In genomic region chr6:12608016-12608860, GRCh38 we compare ENCODE assay signal across 8 cellular contexts.
DNase-seq lines count a peak whose midpoint lies in the region; ATAC-seq and TF ChIP-seq lines count a peak whose summit lies in the region.

No MANE protein-coding gene starts in this region.

- H3K4me3 ChIP-seq in naive thymus-derived CD4-positive, alpha-beta T cell (ENCODE audit: low read length): no peak overlapping the region
- H3K4me3 ChIP-seq in SJCRH30 (no peak overlapping the region), gastrocnemius medialis (no peak overlapping the region)

- TF ChIP-seq POLR2A in gastrocnemius medialis (IDR thresholded peaks at IDR 0.05): no peak

- in situ Hi-C loops in gastrocnemius medialis (cut with MboI; ENCODE audit: low sequenced_read_pairs in 4 of 4): loop anchor here in 3 of 4 donors (10.0 to 25.0 kb wide), 3 partner anchors 296 to 953 kb away; no protein-coding TSS in a partner anchor

- CTCF ChIA-PET in naive thymus-derived CD4-positive, alpha-beta T cell (lab: Charles Lee): interaction anchor here (1.2 kb wide), 1 partner anchor 952 kb away, joined by 5 read pairs; no protein-coding TSS in a partner anchor

- peaks cover 0 to 12% (median 0%) of the 10 kb centered on the region in 7 donors for H3K4me1 Mint-ChIP-seq in naive thymus-derived CD4-positive, alpha-beta T cell

- no peaks in the 10 kb centered on the region for H3K27me3 ChIP-seq in naive thymus-derived CD4-positive, alpha-beta T cell (ENCODE audit: control insufficient read depth in 2 of 2, insufficient read depth in 2 of 2, low read length in 2 of 2)
- no peaks in the 10 kb centered on the region for H3K27me3 ChIP-seq in SJCRH30
- H3K27me3 ChIP-seq in gastrocnemius medialis: no peaks in the 10 kb centered on the region

- TF ChIP-seq CTCF in gastrocnemius medialis (IDR thresholded peaks at IDR 0.05 in 4 of 5, conservative IDR thresholded peaks at IDR 0.05 in 1 of 5): no peak

- peaks cover 0 to 45% (median 37%) of the 10 kb centered on the region in 5 donors for H3K27me3 Mint-ChIP-seq in naive thymus-derived CD4-positive, alpha-beta T cell

- POLR2A ChIA-PET in naive thymus-derived CD4-positive, alpha-beta T cell (lab: Charles Lee): no interaction called here

- H3K27ac Mint-ChIP-seq in naive thymus-derived CD4-positive, alpha-beta T cell: no peak overlapping the region

- intact Hi-C loops in naive thymus-derived CD4-positive, alpha-beta T cell (cut with micrococcal nuclease): loop anchor here in 1 of 2 donors (5.0 kb wide), 2 partner anchors 316 to 456 kb away; partner anchors contain the start of gene EDN1
- intact Hi-C loops in gastrocnemius medialis (cut with DNase I; ENCODE audit: low total_unique reads): loop anchor here (10.0 kb wide), 2 partner anchors 313 to 1023 kb away; partner anchors contain the start of gene EDN1

- peak; percentile 63 for DNase-seq in NOMO-1 treated with dmso at 0.1 percent for 144 hours (lab: John Stamatoyannopoulos, UW; ENCODE audit: unreplicated experiment)
- DNase-seq in naive thymus-derived CD4-positive, alpha-beta T cell: no peak
- DNase-seq in SJCRH30: no peak
- no peak for DNase-seq in NCI-H748 treated with DMSO at 0.1 percent for 48 hours (lab: John Stamatoyannopoulos, UW)
- no peak for DNase-seq in amygdala (lab: John Stamatoyannopoulos, UW)
- no peak for DNase-seq in gastrocnemius medialis

- no peaks in the 10 kb centered on the region for H3K9me3 ChIP-seq in naive thymus-derived CD4-positive, alpha-beta T cell (ENCODE audit: control insufficient read depth in 2 of 3, low read length in 3 of 3)
- H3K9me3 ChIP-seq in SJCRH30 (replicated peaks): no peaks in the 10 kb centered on the region
- no peaks in the 10 kb centered on the region for H3K9me3 ChIP-seq in gastrocnemius medialis

- H3K4me1 ChIP-seq in naive thymus-derived CD4-positive, alpha-beta T cell (ENCODE audit: control insufficient read depth in 2 of 2, insufficient read depth in 2 of 2, low read length in 2 of 2): no peaks in the 10 kb centered on the region
- no peaks in the 10 kb centered on the region for H3K4me1 ChIP-seq in SJCRH30
- no peaks in the 10 kb centered on the region for H3K4me1 ChIP-seq in gastrocnemius medialis

- H3K36me3 ChIP-seq in naive thymus-derived CD4-positive, alpha-beta T cell (ENCODE audit: control insufficient read depth in 2 of 3, insufficient read depth in 3 of 3, low read length in 3 of 3): no peaks in the 10 kb centered on the region
- H3K36me3 ChIP-seq in SJCRH30: no peaks in the 10 kb centered on the region
- H3K36me3 ChIP-seq in gastrocnemius medialis: no peaks in the 10 kb centered on the region

- ATAC-seq in GM18519 (IDR thresholded peaks at IDR 0.05; ENCODE audit: low FRiP score, unreplicated experiment): peak; percentile 79
- peak; percentile 65 for ATAC-seq in HG02798 (IDR thresholded peaks at IDR 0.05; ENCODE audit: poor library complexity, unreplicated experiment)
- peak; percentile 57 for ATAC-seq in naive thymus-derived CD4-positive, alpha-beta T cell
- no peak for ATAC-seq in gastrocnemius medialis

- no peak overlapping the region for H3K4me3 Mint-ChIP-seq in naive thymus-derived CD4-positive, alpha-beta T cell

- H3K36me3 Mint-ChIP-seq in naive thymus-derived CD4-positive, alpha-beta T cell: no peaks in the 10 kb centered on the region

- no peak overlapping the region for H3K27ac ChIP-seq in naive thymus-derived CD4-positive, alpha-beta T cell (ENCODE audit: low read depth, low read length)
- H3K27ac ChIP-seq in SJCRH30: no peak overlapping the region
- H3K27ac ChIP-seq in gastrocnemius medialis: no peak overlapping the region

- peaks cover 0 to 2% (median 0%) of the 10 kb centered on the region in 11 donors for H3K9me3 Mint-ChIP-seq in naive thymus-derived CD4-positive, alpha-beta T cell

Comparison
In these comparisons a context has a peak if more than half of its experiments do, and no peak if none do; other contexts are left out.
1. ATAC-seq: peak in GM18519 (single experiment), HG02798 (single experiment) and naive thymus-derived CD4-positive, alpha-beta T cell (single experiment); none in gastrocnemius medialis (0 of 2).